ENCODE assay signal across 10 cellular contexts in genomic region chr2:189569295-189569925, GRCh38. TPM values are rescaled to one million over a fixed set of nuclear protein-coding genes. Genes with fewer than 3 reads are reported as not detected.
DNase-seq lines count a peak whose midpoint lies in the region; ATAC-seq and TF ChIP-seq lines count a peak whose summit lies in the region.
"Had no signal": no experiment of that assay in that cellular context is flagged by ENCODE, and none has a peak within 500 bp of the region (broad histone marks: within the 10 kb centered on the region; RNA-seq: fewer than 3 reads in every experiment).

No MANE protein-coding gene starts in this region.

- no peak overlapping the region for H3K4me3 ChIP-seq in BJ (ENCODE audit: low read depth, low read length)
- H3K4me3 ChIP-seq in adipocyte (ENCODE audit: low read length), result peak overlapping the region; percentile 22
- no peak overlapping the region for H3K4me3 ChIP-seq in right lobe of liver

- H3K4me1 ChIP-seq in adipocyte (ENCODE audit: control insufficient read depth, insufficient read depth, low read length), result peaks cover 46% of the 10 kb centered on the region
- H3K4me1 ChIP-seq in right lobe of liver, result peaks cover 0 to 75% (median 34%) of the 10 kb centered on the region in 4 donors

- no peak for DNase-seq in BJ (ENCODE audit: low read depth)
- DNase-seq in adipocyte (ENCODE audit: low read depth), result peak; percentile 50
- no peak for DNase-seq in right lobe of liver
- no peak for DNase-seq in NCI-H1930 (lab: John Stamatoyannopoulos, UW)
- DNase-seq in SK-N-DZ (ENCODE audit: low spot score), result no peak
- no peak for DNase-seq in DMS153 (lab: John Stamatoyannopoulos, UW)
- no peak for DNase-seq in NCI-H748 treated with DMSO at 0.1 percent for 48 hours (lab: John Stamatoyannopoulos, UW)
- DNase-seq: kidney glomerular epithelial cell, NCI-H82 had no signal

- H3K9ac ChIP-seq in adipocyte (ENCODE audit: low read length), result peak overlapping the region; percentile 45

- TF ChIP-seq CTCF in BJ (IDR thresholded peaks at IDR 0.05; ENCODE audit: insufficient read depth, low read depth, low read length), result 0 out of 2 replicates have a peak, but pooled peaks have one; percentile 13
- TF ChIP-seq CTCF in right lobe of liver (IDR thresholded peaks at IDR 0.05), result peak in 3 of 4 donors; percentile 6 to 15 (median 14)

- 16% methylated on average over 1 of the region's 1 CpG for WGBS in right lobe of liver (ENCODE audit: insufficient coverage, low coverage, low lambda C conversion rate, missing lambda C conversion rate)

- POLR2A ChIA-PET in BJ (lab: Charles Lee), result no interaction called here

- H3K27me3 ChIP-seq in BJ (ENCODE audit: control insufficient read depth, insufficient read depth, low read length), result peaks cover 2% of the 10 kb centered on the region; the same call in 1 of the 2 replicates
- no peaks in the 10 kb centered on the region for H3K27me3 ChIP-seq in adipocyte (replicated peaks; ENCODE audit: control insufficient read depth, insufficient read depth, low read length)
- no peaks in the 10 kb centered on the region for H3K27me3 ChIP-seq in right lobe of liver

- H3K27ac ChIP-seq in right lobe of liver, result peak overlapping the region; percentile 38 to 60 (median 49)

- H3K36me3 ChIP-seq in BJ (ENCODE audit: control insufficient read depth, insufficient read depth, low read length) (no peaks in the 10 kb centered on the region), adipocyte (ENCODE audit: control insufficient read depth, insufficient read depth, low read length, severe bottlenecking) (peaks cover 79% of the 10 kb centered on the region), right lobe of liver (peaks cover 0 to 77% (median 28%) of the 10 kb centered on the region in 4 donors)

- CTCF ChIA-PET in BJ (lab: Yijun Ruan, JAX), result interaction anchor here (2.3 kb wide), 1 partner anchor 10 kb away, joined by 10 read pairs; the partner anchor contains the start of gene SLC40A1

- H3K9me3 ChIP-seq in adipocyte (ENCODE audit: control insufficient read depth, low read length) (no peaks in the 10 kb centered on the region), right lobe of liver (no peaks in the 10 kb centered on the region)

- ATAC-seq in GM21528 (IDR thresholded peaks at IDR 0.05; ENCODE audit: low FRiP score, unreplicated experiment) (peak; percentile 52), right lobe of liver (peak; percentile 30 to 71 (median 54))

- TF ChIP-seq POLR2A in right lobe of liver (IDR thresholded peaks at IDR 0.05), result no peak

- intact Hi-C loops in right lobe of liver (cut with DNase I), result no loop called here

RNA-seq across cellular contexts. Expression of gene SLC40A1, which starts 11.2 kb away (rescaled TPM):
- polyA plus RNA-seq in BJ (2011; rRNA removed), result 0.47 and 0.83 TPM in 2 replicates
- polyA minus RNA-seq in BJ (2011; rRNA and poly(A)+ RNA removed), result 1.5 and 1.7 TPM in 2 replicates
- total RNA-seq in right lobe of liver, result 100 to 1,000 TPM; 101 to 289 (median 134) TPM
- 3.9 and 8.0 TPM in 2 replicates for polyA plus RNA-seq in SK-N-DZ (2014; cell fraction: cytosol; rRNA removed)
- polyA plus RNA-seq in SK-N-DZ (2014; cell fraction: nucleus; rRNA removed), result 4.7 and 5.2 TPM in 2 replicates
